In the genomic region with DNA sequence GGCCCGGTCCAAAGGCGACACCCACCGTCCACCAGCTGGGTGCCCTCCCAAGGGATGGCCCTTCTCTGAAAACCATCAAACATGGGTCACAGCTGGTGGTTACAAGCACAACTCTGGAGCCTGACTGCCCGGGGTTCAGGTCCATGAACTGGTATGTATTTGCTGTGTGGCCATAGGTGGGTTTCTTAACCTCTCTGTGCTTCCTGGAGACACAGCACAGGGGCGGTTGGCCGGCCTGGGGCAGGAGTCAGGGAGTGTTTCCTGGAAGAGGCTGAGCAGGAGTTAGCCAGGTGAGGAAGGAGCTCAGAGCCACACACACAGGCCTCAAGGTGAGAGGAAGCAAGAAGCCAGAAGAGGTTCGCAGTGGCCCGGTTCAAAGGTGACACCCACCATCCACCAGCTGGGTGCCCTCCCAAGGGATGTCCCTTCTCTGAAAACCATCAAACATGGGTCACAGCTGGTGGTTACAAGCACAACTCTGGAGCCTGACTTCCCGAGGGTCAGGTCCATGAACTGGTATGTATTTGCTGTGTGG, we compare ENCODE assay signal across 16 cellular contexts.
DNase-seq lines count a peak whose midpoint lies in the region; ATAC-seq and TF ChIP-seq lines count a peak whose summit lies in the region.
"Had no signal": no experiment of that assay in that cellular context is flagged by ENCODE, and none has a peak within 500 bp of the region (broad histone marks: within the 10 kb centered on the region; RNA-seq: fewer than 3 reads in every experiment).

No MANE protein-coding gene starts in this region.

- no peaks in the 10 kb centered on the region for H3K27me3 ChIP-seq in RWPE2 (ENCODE audit: insufficient read depth, poor library complexity, severe bottlenecking)
- no peaks in the 10 kb centered on the region for H3K27me3 ChIP-seq in upper lobe of left lung

- H3K9me3 ChIP-seq in RWPE2 (ENCODE audit: severe bottlenecking) (no peaks in the 10 kb centered on the region), upper lobe of left lung (peaks cover 0 to 12% (median 8%) of the 10 kb centered on the region in 4 donors)

- peak; percentile 43 for DNase-seq in Right ventricle myocardium inferior (ENCODE audit: missing footprints)
- no peak for DNase-seq in Right ventricle myocardium superior
- DNase-seq in RWPE2 (ENCODE audit: low spot score): no peak
- DNase-seq in glutamatergic neuron: peak; percentile 9
- no peak for DNase-seq in activated naive CD4-positive, alpha-beta T cell treated with anti-CD3 and anti-CD28 coated beads, Interleukin-2, amount 50 U/mL, for 16 hours
- no peak for DNase-seq in upper lobe of left lung
- no peak for DNase-seq in iPS-NIHi7 (ENCODE audit: extremely low spot score)
- DNase-seq: 8988T; CD8-positive, alpha-beta T cell; COR-L47; DMS153; DMS79 treated with DMSO at 0.1 percent for 48 hours; EL; GM23248 had no signal

- no peak for TF ChIP-seq CTCF in RWPE2 (IDR thresholded peaks at IDR 0.05; ENCODE audit: poor library complexity, severe bottlenecking)
- no peak for TF ChIP-seq CTCF in glutamatergic neuron (IDR thresholded peaks at IDR 0.05; ENCODE audit: partially characterized antibody, unreplicated experiment)
- TF ChIP-seq CTCF in upper lobe of left lung (IDR thresholded peaks at IDR 0.05): no peak

- no peak overlapping the region for H3K27ac Mint-ChIP-seq in glutamatergic neuron (ENCODE audit: unreplicated experiment)
- H3K27ac Mint-ChIP-seq: B cell; CD8-positive, alpha-beta T cell had no signal

- ATAC-seq in Right ventricle myocardium inferior (no peak), Right ventricle myocardium superior (ENCODE audit: poor library complexity) (no peak), RWPE2 (ENCODE audit: low read depth) (no peak), upper lobe of left lung (ENCODE audit: low FRiP score in 2 of 2) (no peak)
- ATAC-seq: CD8-positive, alpha-beta T cell had no signal

- H3K27ac ChIP-seq in RWPE2 (ENCODE audit: poor library complexity, severe bottlenecking) (peak overlapping the region; percentile 22), upper lobe of left lung (no peak overlapping the region)
- H3K27ac ChIP-seq: GM23248 had no signal

- 76 to 84% methylated on average over 7 to 9 of the region's 9 CpGs for WGBS in upper lobe of left lung, 2 donors

- TF ChIP-seq EP300 in upper lobe of left lung (IDR thresholded peaks at IDR 0.05): no peak

- H3K9me3 Mint-ChIP-seq in glutamatergic neuron (ENCODE audit: unreplicated experiment): peaks cover 8% of the 10 kb centered on the region

- H3K27me3 Mint-ChIP-seq in glutamatergic neuron (ENCODE audit: unreplicated experiment): no peaks in the 10 kb centered on the region
- H3K27me3 Mint-ChIP-seq: B cell had no signal

- H3K36me3 Mint-ChIP-seq in glutamatergic neuron (ENCODE audit: unreplicated experiment): peaks cover 16% of the 10 kb centered on the region
- H3K36me3 Mint-ChIP-seq: CD8-positive, alpha-beta T cell had no signal

- no peak overlapping the region for H3K4me3 Mint-ChIP-seq in glutamatergic neuron (ENCODE audit: unreplicated experiment)
- H3K4me3 Mint-ChIP-seq: B cell; CD14-positive monocyte; CD8-positive, alpha-beta T cell had no signal

- H3K36me3 ChIP-seq in RWPE2 (ENCODE audit: low read depth) (no peaks in the 10 kb centered on the region), upper lobe of left lung (no peaks in the 10 kb centered on the region)

- intact Hi-C loops in Right ventricle myocardium inferior (cut with DNase I): no loop called here
- intact Hi-C loops in Right ventricle myocardium superior (cut with DNase I): no loop called here

- H3K4me1 ChIP-seq in RWPE2 (ENCODE audit: insufficient read depth, poor library complexity, severe bottlenecking): peaks cover 16% of the 10 kb centered on the region
- H3K4me1 ChIP-seq in upper lobe of left lung: no peaks in the 10 kb centered on the region

- peaks cover 10% of the 10 kb centered on the region for H3K4me1 Mint-ChIP-seq in glutamatergic neuron (ENCODE audit: low read depth, unreplicated experiment)
- H3K4me1 Mint-ChIP-seq: B cell had no signal

- no peak overlapping the region for H3K4me3 ChIP-seq in RWPE2 (ENCODE audit: severe bottlenecking)
- no peak overlapping the region for H3K4me3 ChIP-seq in upper lobe of left lung
- H3K4me3 ChIP-seq: GM23248 had no signal

- no peak for TF ChIP-seq POLR2A in upper lobe of left lung (IDR thresholded peaks at IDR 0.05)

Comparison
In these comparisons a context has a peak if more than half of its experiments do, and no peak if none do; other contexts are left out.
1. DNase-seq: peak in Right ventricle myocardium inferior (single experiment) and glutamatergic neuron (single experiment); none in Right ventricle myocardium superior (single experiment), RWPE2 (single experiment), activated naive CD4-positive, alpha-beta T cell treated with anti-CD3 and anti-CD28 coated beads, Interleukin-2, amount 50 U/mL, for 16 hours (single experiment), upper lobe of left lung (0 of 2) and iPS-NIHi7 (single experiment).